Comparison of ENCODE assay signal across 9 cellular contexts in the genomic region with DNA sequence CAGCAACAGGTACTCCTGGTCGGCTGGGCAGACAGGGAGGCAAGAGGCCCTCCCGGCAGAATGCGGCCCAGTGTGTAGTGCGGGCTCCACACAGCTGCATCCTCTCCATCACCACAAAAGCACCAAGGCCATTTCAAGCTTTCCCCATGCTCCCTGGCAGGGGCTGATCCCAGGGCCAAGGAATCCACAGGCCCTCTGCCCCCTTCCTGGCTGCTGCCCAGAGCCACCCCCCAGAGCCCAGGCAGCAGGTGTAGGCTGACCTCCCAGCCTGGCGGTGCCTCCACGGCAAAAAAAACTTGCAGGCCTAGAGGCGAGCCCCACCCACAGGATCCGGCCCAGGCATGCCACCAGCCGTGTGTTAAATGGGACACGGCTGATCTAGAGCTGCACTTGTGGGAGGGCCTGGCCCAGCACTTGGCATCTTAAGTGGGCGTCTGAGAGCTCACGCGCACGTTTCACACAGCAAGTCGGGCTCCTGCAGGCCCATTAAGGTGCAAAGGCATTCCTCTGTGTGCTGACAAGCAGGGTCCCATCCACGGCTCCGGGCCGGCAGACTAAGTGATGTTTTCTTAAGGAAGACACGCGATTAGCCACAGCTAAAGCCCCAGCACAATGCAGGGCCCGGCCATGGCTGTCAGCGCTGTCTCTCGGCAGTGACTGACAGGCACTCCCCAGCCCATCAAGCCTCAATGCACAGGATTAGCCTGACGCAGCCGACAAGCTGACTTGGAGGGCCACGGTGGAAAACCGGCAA. TPM values are rescaled to one million over a fixed set of nuclear protein-coding genes. Genes with fewer than 3 reads are reported as not detected.
A peak's percentile ranks its signal among the peaks of the same experiment; 100 is the strongest.
DNase-seq lines count a peak whose midpoint lies in the region; ATAC-seq, FAIRE-seq and TF ChIP-seq lines count a peak whose summit lies in the region.
"Had no signal": no experiment of that assay in that cellular context is flagged by ENCODE, and none has a peak within 500 bp of the region (broad histone marks: within the 10 kb centered on the region; RNA-seq: fewer than 3 reads in every experiment).

No MANE protein-coding gene starts in this region.

- H3K79me2 ChIP-seq in HepG2 (ENCODE audit: insufficient read depth, low read length), result no peaks in the 10 kb centered on the region

- H3K36me3 Mint-ChIP-seq in activated naive CD4-positive, alpha-beta T cell treated with anti-CD3 and anti-CD28 coated beads, Interleukin-2, amount 10 ng/mL, durations not matched to agents 7 days and 5 days, result no peaks in the 10 kb centered on the region

- intact Hi-C loops in HepG2 (cut with micrococcal nuclease; ENCODE audit: unreplicated experiment), result no loop called here

- TF ChIP-seq EP300 in HepG2 (IDR thresholded peaks at IDR 0.05; ENCODE audit: low read depth in 2 of 2, low read length in 2 of 2) (no peak), HepG2 (CRISPR knock-in tag; IDR thresholded peaks at IDR 0.05; ENCODE audit: borderline replicate concordance) (no peak)

- peak overlapping the region; percentile 84 for H3K27ac Mint-ChIP-seq in activated naive CD4-positive, alpha-beta T cell treated with anti-CD3 and anti-CD28 coated beads, Interleukin-2, amount 10 ng/mL, durations not matched to agents 7 days and 5 days

- no peak overlapping the region for H3K9ac ChIP-seq in HepG2 (ENCODE audit: insufficient read depth, low read depth, low read length)

- no peaks in the 10 kb centered on the region for H3K27me3 ChIP-seq in HepG2 (ENCODE audit: control insufficient read depth in 1 of 2, insufficient read depth in 2 of 2, low read length in 2 of 2)

- no peak for TF ChIP-seq POLR2A in HepG2 (IDR thresholded peaks at IDR 0.05; ENCODE audit: insufficient read depth in 1 of 2, low read depth in 2 of 2, low read length in 2 of 2)

- H3K4me2 ChIP-seq in HepG2 (ENCODE audit: low read depth, low read length), result no peak overlapping the region

- ATAC-seq in HepG2 (no peak), GM18502 (IDR thresholded peaks at IDR 0.05; ENCODE audit: poor library complexity, unreplicated experiment) (no peak), GM18517 (IDR thresholded peaks at IDR 0.05; ENCODE audit: unreplicated experiment) (no peak)

- H3K36me3 ChIP-seq in KOPT-K1 (ENCODE audit: insufficient read depth, low read length) (no peaks in the 10 kb centered on the region), HepG2 (replicated peaks in 1 of 2; ENCODE audit: control insufficient read depth in 1 of 2, insufficient read depth in 2 of 2, low read length in 2 of 2) (no peaks in the 10 kb centered on the region)

- H3K27ac ChIP-seq in KOPT-K1 (ENCODE audit: low read depth, low read length, poor library complexity, severe bottlenecking) (peak overlapping the region; percentile 32), HepG2 (ENCODE audit: extremely low read length, insufficient read depth, low read length) (no peak overlapping the region)

- TF ChIP-seq CTCF in AG10803 (conservative IDR thresholded peaks at IDR 0.05; ENCODE audit: low read length) (no peak), HepG2 (CRISPR knock-in tag; IDR thresholded peaks at IDR 0.05) (no peak)

- H3K9me3 ChIP-seq in KOPT-K1 (ENCODE audit: insufficient read depth, low read length, poor library complexity, severe bottlenecking) (no peaks in the 10 kb centered on the region), HepG2 (ENCODE audit: low read length) (no peaks in the 10 kb centered on the region)

- H4K20me1 ChIP-seq in HepG2 (ENCODE audit: insufficient read depth, low read length), result no peaks in the 10 kb centered on the region

- no peak for TF ChIP-seq RAD21 in HepG2 (CRISPR knock-in tag; IDR thresholded peaks at IDR 0.05)

- 89% methylated on average over 6 of the region's 27 CpGs for WGBS in HepG2 (ENCODE audit: low lambda C conversion rate)

- POLR2A ChIA-PET in HepG2 (lab: Yijun Ruan, JAX), result no interaction called here

- peak overlapping the region; percentile 21 for H3K4me3 Mint-ChIP-seq in activated naive CD4-positive, alpha-beta T cell treated with anti-CD3 and anti-CD28 coated beads, Interleukin-2, amount 10 ng/mL, durations not matched to agents 7 days and 5 days

- FAIRE-seq in HepG2 (lab: Jason Lieb, UNC), result no peak

- DNase-seq in AG10803 (ENCODE audit: low read depth) (peak; percentile 28), HepG2 (ENCODE audit: low spot score) (no peak), RPMI8226 (no peak), SHP77 treated with DMSO at 0.1 percent for 48 hours (lab: John Stamatoyannopoulos, UW) (no peak)
- peak; percentile 64 for DNase-seq in activated naive CD4-positive, alpha-beta T cell treated with anti-CD3 and anti-CD28 coated beads, Interleukin-2, amount 10 ng/mL, durations not matched to agents 7 days and 5 days
- DNase-seq: T-helper 9 cell had no signal

- H3K4me1 ChIP-seq in HepG2 (ENCODE audit: insufficient read depth, low read length), result peaks cover 21% of the 10 kb centered on the region

- in situ Hi-C loops in HepG2 (cut with HindIII; ENCODE audit: extremely low pct_ligation_motif_present, low pct_unique_long_range_greater_than_20kb), result no loop called here

- H3K27me3 Mint-ChIP-seq in activated naive CD4-positive, alpha-beta T cell treated with anti-CD3 and anti-CD28 coated beads, Interleukin-2, amount 10 ng/mL, durations not matched to agents 7 days and 5 days, result no peaks in the 10 kb centered on the region

- CTCF ChIA-PET in activated naive CD4-positive, alpha-beta T cell treated with anti-CD3 and anti-CD28 coated beads, Interleukin-2, amount 10 ng/mL, durations not matched to agents 7 days and 5 days (lab: Charles Lee), result no interaction called here
- CTCF ChIA-PET in HepG2 (lab: Yijun Ruan, JAX; ENCODE audit: low intra/inter-chr PET ratio, low total read pairs), result no interaction called here

- no peaks in the 10 kb centered on the region for H3K9me3 Mint-ChIP-seq in activated naive CD4-positive, alpha-beta T cell treated with anti-CD3 and anti-CD28 coated beads, Interleukin-2, amount 10 ng/mL, durations not matched to agents 7 days and 5 days

- H2AFZ ChIP-seq in HepG2 (ENCODE audit: low read length), result no peak overlapping the region

- H3K4me3 ChIP-seq in AG10803 (ENCODE audit: low read length), result no peak overlapping the region
- no peak overlapping the region for H3K4me3 ChIP-seq in HepG2 (replicated peaks in 1 of 3; ENCODE audit: insufficient read depth in 1 of 3, low read depth in 2 of 3, low read length in 3 of 3)

- no TSS peak for BruUV-seq in HepG2 (replicated peaks; lab: Mats Ljungman, UMichigan)

- H3K4me1 Mint-ChIP-seq in activated naive CD4-positive, alpha-beta T cell treated with anti-CD3 and anti-CD28 coated beads, Interleukin-2, amount 10 ng/mL, durations not matched to agents 7 days and 5 days, result peaks cover 13% of the 10 kb centered on the region

TF ChIP-seq in HepG2, 621 proteins besides CTCF, POLR2A, EP300 and RAD21:
- TF ChIP-seq HNRNPLL (IDR thresholded peaks at IDR 0.05; ENCODE audit: low read depth, low read length, poor library complexity, severe bottlenecking), result peak; percentile 2
- TF ChIP-seq ZBTB1 (CRISPR knock-in tag; IDR thresholded peaks at IDR 0.05; ENCODE audit: borderline replicate concordance), result no peak

RNA-seq across cellular contexts. Expression of a gene that starts 19.8 kb away (rescaled TPM):
- 7.4 and 7.7 TPM in 2 replicates for total RNA-seq in HepG2 (2016; rRNA removed; fragmentation: Illumina TruSeq; extraction: Trizol)
- total RNA-seq in HepG2 (2016; cell fraction: cytosol; rRNA removed; fragmentation: Illumina TruSeq; extraction: Trizol; ENCODE audit: low read depth), result 2.1 and 3.2 TPM in 2 replicates
- total RNA-seq in HepG2 (2016; cell fraction: insoluble cytoplasmic fraction; rRNA removed; fragmentation: Illumina TruSeq; extraction: Trizol), result 7.8 and 8.7 TPM in 2 replicates
- 4.1 and 4.4 TPM in 2 replicates for total RNA-seq in HepG2 (2016; cell fraction: membrane; rRNA removed; fragmentation: Illumina TruSeq; extraction: Trizol)
- total RNA-seq in HepG2 (2016; cell fraction: nucleus; rRNA removed; fragmentation: Illumina TruSeq; extraction: Trizol), result 4.8 and 5.3 TPM in 2 replicates
- polyA plus RNA-seq in HepG2 (2011; rRNA removed), result 2.1 and 2.5 TPM in 2 replicates
- polyA plus RNA-seq in HepG2 (2011; cell fraction: cytosol; rRNA removed), result 1.7 and 3.9 TPM in 2 replicates
- polyA plus RNA-seq in HepG2 (2011; cell fraction: nucleus; rRNA removed), result 4.7 and 6.8 TPM in 2 replicates
- 2.4 and 4.1 TPM in 2 replicates for polyA plus RNA-seq in HepG2 (2012)
- 1.7 and 2.3 TPM in 2 replicates for polyA plus RNA-seq in HepG2 (2016; cell fraction: cytosol; fragmentation: Illumina TruSeq; extraction: Trizol; ENCODE audit: low read depth)
- 5.9 and 6.5 TPM in 2 replicates for polyA plus RNA-seq in HepG2 (2016; cell fraction: insoluble cytoplasmic fraction; fragmentation: Illumina TruSeq; extraction: Trizol; ENCODE audit: low read depth)
- 2.8 and 3.1 TPM in 2 replicates for polyA plus RNA-seq in HepG2 (2016; cell fraction: membrane; fragmentation: Illumina TruSeq; extraction: Trizol; ENCODE audit: low read depth)
- polyA plus RNA-seq in HepG2 (2016; cell fraction: nucleus; fragmentation: Illumina TruSeq; extraction: Trizol; ENCODE audit: insufficient read depth, low read depth), result 4.2 and 7.0 TPM in 2 replicates
- polyA minus RNA-seq in HepG2 (2011; rRNA and poly(A)+ RNA removed; ENCODE audit: low replicate concordance), result 2.4 and 4.9 TPM in 2 replicates
- polyA minus RNA-seq in HepG2 (2011; cell fraction: cytosol; rRNA and poly(A)+ RNA removed), result 1.7 and 2.4 TPM in 2 replicates
- polyA minus RNA-seq in HepG2 (2011; cell fraction: nucleus; rRNA and poly(A)+ RNA removed), result 0.75 and 1.8 TPM in 2 replicates

RNA-seq across cellular contexts. Expression of a gene that starts 19.8 kb away (rescaled TPM):
- total RNA-seq in HepG2 (2016; rRNA removed; fragmentation: Illumina TruSeq; extraction: Trizol), result 14.1 and 17.6 TPM in 2 replicates
- 2.4 and 2.6 TPM in 2 replicates for total RNA-seq in HepG2 (2016; cell fraction: cytosol; rRNA removed; fragmentation: Illumina TruSeq; extraction: Trizol; ENCODE audit: low read depth)
- total RNA-seq in HepG2 (2016; cell fraction: insoluble cytoplasmic fraction; rRNA removed; fragmentation: Illumina TruSeq; extraction: Trizol), result 10.3 and 13.8 TPM in 2 replicates
- 6.4 and 6.7 TPM in 2 replicates for total RNA-seq in HepG2 (2016; cell fraction: membrane; rRNA removed; fragmentation: Illumina TruSeq; extraction: Trizol)
- 15.1 and 15.3 TPM in 2 replicates for total RNA-seq in HepG2 (2016; cell fraction: nucleus; rRNA removed; fragmentation: Illumina TruSeq; extraction: Trizol)
- 15.8 and 18.2 TPM in 2 replicates for polyA plus RNA-seq in HepG2 (2011; rRNA removed)
- polyA plus RNA-seq in HepG2 (2011; cell fraction: cytosol; rRNA removed), result 8.3 and 9.5 TPM in 2 replicates
- polyA plus RNA-seq in HepG2 (2011; cell fraction: nucleus; rRNA removed), result 47.3 and 53.1 TPM in 2 replicates
- 11.3 and 11.9 TPM in 2 replicates for polyA plus RNA-seq in HepG2 (2012)
- 1.3 and 1.5 TPM in 2 replicates for polyA plus RNA-seq in HepG2 (2016; cell fraction: cytosol; fragmentation: Illumina TruSeq; extraction: Trizol; ENCODE audit: low read depth)
- 8.2 and 12.3 TPM in 2 replicates for polyA plus RNA-seq in HepG2 (2016; cell fraction: insoluble cytoplasmic fraction; fragmentation: Illumina TruSeq; extraction: Trizol; ENCODE audit: low read depth)
- polyA plus RNA-seq in HepG2 (2016; cell fraction: membrane; fragmentation: Illumina TruSeq; extraction: Trizol; ENCODE audit: low read depth), result 2.5 and 3.1 TPM in 2 replicates
- 23.5 and 25.4 TPM in 2 replicates for polyA plus RNA-seq in HepG2 (2016; cell fraction: nucleus; fragmentation: Illumina TruSeq; extraction: Trizol; ENCODE audit: insufficient read depth, low read depth)
- 46.0 and 112 TPM in 2 replicates for polyA minus RNA-seq in HepG2 (2011; rRNA and poly(A)+ RNA removed; ENCODE audit: low replicate concordance)
- 8.4 and 10.0 TPM in 2 replicates for polyA minus RNA-seq in HepG2 (2011; cell fraction: cytosol; rRNA and poly(A)+ RNA removed)
- 21.9 and 23.7 TPM in 2 replicates for polyA minus RNA-seq in HepG2 (2011; cell fraction: nucleus; rRNA and poly(A)+ RNA removed)

Comparison
In these comparisons a context has a peak if more than half of its experiments do, and no peak if none do; other contexts are left out.
1. DNase-seq: peak in AG10803 (single experiment) and activated naive CD4-positive, alpha-beta T cell treated with anti-CD3 and anti-CD28 coated beads, Interleukin-2, amount 10 ng/mL, durations not matched to agents 7 days and 5 days (single experiment); none in HepG2 (single experiment), RPMI8226 (single experiment) and SHP77 treated with DMSO at 0.1 percent for 48 hours (single experiment).